ENCODE assay signal across 1 cellular context in the genomic region with DNA sequence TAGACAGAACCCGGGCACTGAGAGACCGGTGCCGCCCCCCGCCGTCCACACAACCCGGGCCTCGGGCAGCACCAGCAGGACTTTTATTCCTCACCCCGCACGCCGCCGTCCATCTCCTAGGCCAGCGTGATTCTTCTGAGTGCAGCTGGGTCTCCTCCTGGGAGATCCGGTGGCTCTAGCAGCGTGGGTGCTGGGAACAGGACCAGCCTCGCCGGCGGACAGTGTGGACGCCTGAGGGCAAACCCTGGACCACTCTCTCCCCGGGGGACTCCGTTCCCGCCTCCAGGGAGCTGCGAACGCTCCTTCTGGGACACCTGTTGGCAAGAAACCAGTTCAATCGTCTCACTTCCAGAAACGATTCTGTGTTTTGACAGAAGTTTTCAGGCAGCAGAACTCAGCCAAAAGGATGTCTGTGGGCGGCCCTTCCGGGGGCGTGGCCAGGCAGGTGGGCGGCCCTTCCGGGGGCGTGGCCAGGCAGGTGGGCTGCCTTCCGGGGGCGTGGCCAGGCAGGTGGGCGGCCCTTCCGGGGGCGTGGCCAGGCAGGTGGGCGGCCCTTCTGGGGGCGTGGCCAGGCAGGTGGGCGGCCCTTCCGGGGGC.
TF ChIP-seq lines count a peak whose summit lies in the region.

No MANE protein-coding gene starts in this region.

TF ChIP-seq in HEK293, 187 proteins besides CTCF, POLR2A, EP300 and RAD21 (continued from another document):
- TF ChIP-seq ZNF274 (IDR thresholded peaks at IDR 0.05; ENCODE audit: low read length): no peak
- TF ChIP-seq ZNF274 (tag by site-specific recombination; IDR thresholded peaks at IDR 0.05; ENCODE audit: borderline replicate concordance): no peak
- no peak for TF ChIP-seq HOXD13 (CRISPR knock-in tag; IDR thresholded peaks at IDR 0.05; ENCODE audit: borderline replicate concordance)
- TF ChIP-seq SP2 (tag by site-specific recombination; IDR thresholded peaks at IDR 0.05): peak; percentile 59
- TF ChIP-seq, protein P1, sequence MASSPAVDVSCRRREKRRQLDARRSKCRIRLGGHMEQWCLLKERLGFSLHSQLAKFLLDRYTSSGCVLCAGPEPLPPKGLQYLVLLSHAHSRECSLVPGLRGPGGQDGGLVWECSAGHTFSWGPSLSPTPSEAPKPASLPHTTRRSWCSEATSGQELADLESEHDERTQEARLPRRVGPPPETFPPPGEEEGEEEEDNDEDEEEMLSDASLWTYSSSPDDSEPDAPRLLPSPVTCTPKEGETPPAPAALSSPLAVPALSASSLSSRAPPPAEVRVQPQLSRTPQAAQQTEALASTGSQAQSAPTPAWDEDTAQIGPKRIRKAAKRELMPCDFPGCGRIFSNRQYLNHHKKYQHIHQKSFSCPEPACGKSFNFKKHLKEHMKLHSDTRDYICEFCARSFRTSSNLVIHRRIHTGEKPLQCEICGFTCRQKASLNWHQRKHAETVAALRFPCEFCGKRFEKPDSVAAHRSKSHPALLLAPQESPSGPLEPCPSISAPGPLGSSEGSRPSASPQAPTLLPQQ (tag by site-specific recombination; IDR thresholded peaks at IDR 0.05): no peak
- TF ChIP-seq, protein P2, sequence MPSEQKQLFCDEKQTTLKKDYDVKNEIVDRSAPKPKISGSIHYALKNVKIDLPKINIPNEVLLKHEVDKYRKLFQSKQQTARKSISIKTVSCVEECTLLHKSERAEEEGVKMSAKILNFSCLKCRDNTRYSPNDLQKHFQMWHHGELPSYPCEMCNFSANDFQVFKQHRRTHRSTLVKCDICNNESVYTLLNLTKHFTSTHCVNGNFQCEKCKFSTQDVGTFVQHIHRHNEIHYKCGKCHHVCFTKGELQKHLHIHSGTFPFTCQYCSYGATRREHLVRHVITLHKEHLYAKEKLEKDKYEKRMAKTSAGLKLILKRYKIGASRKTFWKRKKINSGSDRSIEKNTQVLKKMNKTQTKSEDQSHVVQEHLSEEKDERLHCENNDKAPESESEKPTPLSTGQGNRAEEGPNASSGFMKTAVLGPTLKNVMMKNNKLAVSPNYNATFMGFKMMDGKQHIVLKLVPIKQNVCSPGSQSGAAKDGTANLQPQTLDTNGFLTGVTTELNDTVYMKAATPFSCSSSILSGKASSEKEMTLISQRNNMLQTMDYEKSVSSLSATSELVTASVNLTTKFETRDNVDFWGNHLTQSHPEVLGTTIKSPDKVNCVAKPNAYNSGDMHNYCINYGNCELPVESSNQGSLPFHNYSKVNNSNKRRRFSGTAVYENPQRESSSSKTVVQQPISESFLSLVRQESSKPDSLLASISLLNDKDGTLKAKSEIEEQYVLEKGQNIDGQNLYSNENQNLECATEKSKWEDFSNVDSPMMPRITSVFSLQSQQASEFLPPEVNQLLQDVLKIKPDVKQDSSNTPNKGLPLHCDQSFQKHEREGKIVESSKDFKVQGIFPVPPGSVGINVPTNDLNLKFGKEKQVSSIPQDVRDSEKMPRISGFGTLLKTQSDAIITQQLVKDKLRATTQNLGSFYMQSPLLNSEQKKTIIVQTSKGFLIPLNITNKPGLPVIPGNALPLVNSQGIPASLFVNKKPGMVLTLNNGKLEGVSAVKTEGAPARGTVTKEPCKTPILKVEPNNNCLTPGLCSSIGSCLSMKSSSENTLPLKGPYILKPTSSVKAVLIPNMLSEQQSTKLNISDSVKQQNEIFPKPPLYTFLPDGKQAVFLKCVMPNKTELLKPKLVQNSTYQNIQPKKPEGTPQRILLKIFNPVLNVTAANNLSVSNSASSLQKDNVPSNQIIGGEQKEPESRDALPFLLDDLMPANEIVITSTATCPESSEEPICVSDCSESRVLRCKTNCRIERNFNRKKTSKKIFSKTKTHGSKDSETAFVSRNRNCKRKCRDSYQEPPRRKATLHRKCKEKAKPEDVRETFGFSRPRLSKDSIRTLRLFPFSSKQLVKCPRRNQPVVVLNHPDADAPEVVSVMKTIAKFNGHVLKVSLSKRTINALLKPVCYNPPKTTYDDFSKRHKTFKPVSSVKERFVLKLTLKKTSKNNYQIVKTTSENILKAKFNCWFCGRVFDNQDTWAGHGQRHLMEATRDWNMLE (tag by site-specific recombination; conservative IDR thresholded peaks at IDR 0.05; ENCODE audit: low read depth): no peak
- TF ChIP-seq, protein P3, sequence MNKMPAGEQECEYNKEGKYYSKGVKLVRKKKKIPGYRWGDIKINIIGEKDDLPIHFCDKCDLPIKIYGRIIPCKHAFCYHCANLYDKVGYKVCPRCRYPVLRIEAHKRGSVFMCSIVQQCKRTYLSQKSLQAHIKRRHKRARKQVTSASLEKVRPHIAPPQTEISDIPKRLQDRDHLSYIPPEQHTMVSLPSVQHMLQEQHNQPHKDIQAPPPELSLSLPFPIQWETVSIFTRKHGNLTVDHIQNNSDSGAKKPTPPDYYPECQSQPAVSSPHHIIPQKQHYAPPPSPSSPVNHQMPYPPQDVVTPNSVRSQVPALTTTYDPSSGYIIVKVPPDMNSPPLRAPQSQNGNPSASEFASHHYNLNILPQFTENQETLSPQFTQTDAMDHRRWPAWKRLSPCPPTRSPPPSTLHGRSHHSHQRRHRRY (tag by site-specific recombination; IDR thresholded peaks at IDR 0.05): no peak
- TF ChIP-seq ZNF174 (tag by site-specific recombination; IDR thresholded peaks at IDR 0.05): no peak
- no peak for TF ChIP-seq SALL2 (tag by site-specific recombination; IDR thresholded peaks at IDR 0.05; ENCODE audit: borderline replicate concordance)
- TF ChIP-seq, protein P4, sequence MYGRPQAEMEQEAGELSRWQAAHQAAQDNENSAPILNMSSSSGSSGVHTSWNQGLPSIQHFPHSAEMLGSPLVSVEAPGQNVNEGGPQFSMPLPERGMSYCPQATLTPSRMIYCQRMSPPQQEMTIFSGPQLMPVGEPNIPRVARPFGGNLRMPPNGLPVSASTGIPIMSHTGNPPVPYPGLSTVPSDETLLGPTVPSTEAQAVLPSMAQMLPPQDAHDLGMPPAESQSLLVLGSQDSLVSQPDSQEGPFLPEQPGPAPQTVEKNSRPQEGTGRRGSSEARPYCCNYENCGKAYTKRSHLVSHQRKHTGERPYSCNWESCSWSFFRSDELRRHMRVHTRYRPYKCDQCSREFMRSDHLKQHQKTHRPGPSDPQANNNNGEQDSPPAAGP (tag by site-specific recombination; IDR thresholded peaks at IDR 0.05): no peak
- peak; percentile 52; the same call in 1 of the 2 replicates for TF ChIP-seq SCRT2 (tag by site-specific recombination; IDR thresholded peaks at IDR 0.05)
- TF ChIP-seq ZNF830 (tag by site-specific recombination; IDR thresholded peaks at IDR 0.05; ENCODE audit: low read depth): no peak
- TF ChIP-seq ZNF426 (tag by site-specific recombination; IDR thresholded peaks at IDR 0.05): no peak
- peak; percentile 70 for TF ChIP-seq SP3 (tag by site-specific recombination; IDR thresholded peaks at IDR 0.05)
- TF ChIP-seq, protein P5, sequence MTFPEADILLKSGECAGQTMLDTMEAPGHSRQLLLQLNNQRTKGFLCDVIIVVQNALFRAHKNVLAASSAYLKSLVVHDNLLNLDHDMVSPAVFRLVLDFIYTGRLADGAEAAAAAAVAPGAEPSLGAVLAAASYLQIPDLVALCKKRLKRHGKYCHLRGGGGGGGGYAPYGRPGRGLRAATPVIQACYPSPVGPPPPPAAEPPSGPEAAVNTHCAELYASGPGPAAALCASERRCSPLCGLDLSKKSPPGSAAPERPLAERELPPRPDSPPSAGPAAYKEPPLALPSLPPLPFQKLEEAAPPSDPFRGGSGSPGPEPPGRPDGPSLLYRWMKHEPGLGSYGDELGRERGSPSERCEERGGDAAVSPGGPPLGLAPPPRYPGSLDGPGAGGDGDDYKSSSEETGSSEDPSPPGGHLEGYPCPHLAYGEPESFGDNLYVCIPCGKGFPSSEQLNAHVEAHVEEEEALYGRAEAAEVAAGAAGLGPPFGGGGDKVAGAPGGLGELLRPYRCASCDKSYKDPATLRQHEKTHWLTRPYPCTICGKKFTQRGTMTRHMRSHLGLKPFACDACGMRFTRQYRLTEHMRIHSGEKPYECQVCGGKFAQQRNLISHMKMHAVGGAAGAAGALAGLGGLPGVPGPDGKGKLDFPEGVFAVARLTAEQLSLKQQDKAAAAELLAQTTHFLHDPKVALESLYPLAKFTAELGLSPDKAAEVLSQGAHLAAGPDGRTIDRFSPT (tag by site-specific recombination; IDR thresholded peaks at IDR 0.05): no peak
- TF ChIP-seq, protein P6, sequence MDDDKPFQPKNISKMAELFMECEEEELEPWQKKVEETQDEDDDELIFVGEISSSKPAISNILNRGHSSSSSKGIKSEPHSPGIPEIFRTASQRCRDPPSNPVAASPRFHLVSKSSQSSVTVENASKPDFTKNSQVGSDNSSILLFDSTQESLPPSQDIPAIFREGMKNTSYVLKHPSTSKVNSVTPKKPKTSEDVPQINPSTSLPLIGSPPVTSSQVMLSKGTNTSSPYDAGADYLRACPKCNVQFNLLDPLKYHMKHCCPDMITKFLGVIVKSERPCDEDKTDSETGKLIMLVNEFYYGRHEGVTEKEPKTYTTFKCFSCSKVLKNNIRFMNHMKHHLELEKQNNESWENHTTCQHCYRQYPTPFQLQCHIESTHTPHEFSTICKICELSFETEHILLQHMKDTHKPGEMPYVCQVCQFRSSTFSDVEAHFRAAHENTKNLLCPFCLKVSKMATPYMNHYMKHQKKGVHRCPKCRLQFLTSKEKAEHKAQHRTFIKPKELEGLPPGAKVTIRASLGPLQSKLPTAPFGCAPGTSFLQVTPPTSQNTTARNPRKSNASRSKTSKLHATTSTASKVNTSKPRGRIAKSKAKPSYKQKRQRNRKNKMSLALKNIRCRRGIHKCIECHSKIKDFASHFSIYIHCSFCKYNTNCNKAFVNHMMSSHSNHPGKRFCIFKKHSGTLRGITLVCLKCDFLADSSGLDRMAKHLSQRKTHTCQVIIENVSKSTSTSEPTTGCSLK (tag by site-specific recombination; IDR thresholded peaks at IDR 0.05): no peak
- no peak for TF ChIP-seq ZNF664 (tag by site-specific recombination; IDR thresholded peaks at IDR 0.05)
- TF ChIP-seq, protein P7, sequence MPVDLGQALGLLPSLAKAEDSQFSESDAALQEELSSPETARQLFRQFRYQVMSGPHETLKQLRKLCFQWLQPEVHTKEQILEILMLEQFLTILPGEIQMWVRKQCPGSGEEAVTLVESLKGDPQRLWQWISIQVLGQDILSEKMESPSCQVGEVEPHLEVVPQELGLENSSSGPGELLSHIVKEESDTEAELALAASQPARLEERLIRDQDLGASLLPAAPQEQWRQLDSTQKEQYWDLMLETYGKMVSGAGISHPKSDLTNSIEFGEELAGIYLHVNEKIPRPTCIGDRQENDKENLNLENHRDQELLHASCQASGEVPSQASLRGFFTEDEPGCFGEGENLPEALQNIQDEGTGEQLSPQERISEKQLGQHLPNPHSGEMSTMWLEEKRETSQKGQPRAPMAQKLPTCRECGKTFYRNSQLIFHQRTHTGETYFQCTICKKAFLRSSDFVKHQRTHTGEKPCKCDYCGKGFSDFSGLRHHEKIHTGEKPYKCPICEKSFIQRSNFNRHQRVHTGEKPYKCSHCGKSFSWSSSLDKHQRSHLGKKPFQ (tag by site-specific recombination; IDR thresholded peaks at IDR 0.05): no peak
